ENCODE assay signal across 8 cellular contexts in the genomic region with DNA sequence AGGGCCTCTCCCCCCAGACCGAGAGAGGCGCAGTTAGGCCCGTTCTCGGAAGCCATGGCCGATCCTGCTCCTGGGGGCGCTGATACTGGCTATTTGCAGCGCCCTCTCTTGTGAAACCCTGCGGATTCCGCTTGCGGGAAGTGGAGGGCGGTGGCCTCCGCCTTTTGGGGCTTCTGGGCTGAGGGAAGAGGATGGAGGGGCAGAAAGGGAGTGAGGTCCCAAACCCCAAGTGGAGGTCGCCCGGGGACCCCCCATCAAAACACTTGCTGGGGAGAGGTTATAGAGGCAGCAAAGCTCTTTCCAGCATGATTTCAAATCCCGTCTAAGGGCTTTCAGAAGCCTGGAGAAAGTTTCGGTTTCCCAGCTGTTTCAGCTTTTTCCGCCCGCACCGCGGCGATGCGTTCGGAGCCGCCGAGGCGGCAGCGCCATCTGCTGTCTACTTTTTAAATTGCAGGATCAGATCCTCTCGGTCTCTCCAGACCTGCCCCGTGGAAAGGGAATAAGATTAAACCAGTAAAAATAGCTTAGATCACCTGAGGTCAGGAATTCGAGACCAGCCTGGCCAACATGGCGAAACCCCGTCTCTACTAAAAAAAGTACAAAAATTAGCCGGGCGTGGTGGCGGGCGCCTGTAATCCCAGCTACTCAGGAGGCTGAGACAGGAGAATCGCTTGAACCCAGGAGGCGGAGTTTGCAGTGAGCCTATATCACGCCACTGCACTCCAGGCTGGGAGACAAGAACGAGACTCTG. TPM values are rescaled to one million over a fixed set of nuclear protein-coding genes. Genes with fewer than 3 reads are reported as not detected.
A peak's percentile ranks its signal among the peaks of the same experiment; 100 is the strongest.
DNase-seq lines count a peak whose midpoint lies in the region; ATAC-seq lines count a peak whose summit lies in the region.

No MANE protein-coding gene starts in this region.

- H3K9me3 ChIP-seq in effector memory CD4-positive, alpha-beta T cell (ENCODE audit: control insufficient read depth, low read length), result no peaks in the 10 kb centered on the region

- peaks cover 3% of the 10 kb centered on the region for H3K36me3 ChIP-seq in effector memory CD4-positive, alpha-beta T cell (ENCODE audit: control insufficient read depth, insufficient read depth, low read length)

- H3K27ac ChIP-seq in effector memory CD4-positive, alpha-beta T cell (ENCODE audit: insufficient read depth, low read length, poor library complexity, severe bottlenecking), result peak overlapping the region; percentile 30

- DNase-seq in CD1c-positive myeloid dendritic cell (ENCODE audit: extremely low spot score), result peak; percentile 87
- DNase-seq in GOT3 (lab: John Stamatoyannopoulos, UW), result peak; percentile 50
- DNase-seq in NCI-H69 (lab: John Stamatoyannopoulos, UW), result peak; percentile 49
- peak; percentile 57 to 79 for DNase-seq in activated CD8-positive, alpha-beta memory T cell treated with anti-CD3 and anti-CD28 coated beads for 1 hour (ENCODE audit: extremely low read depth in 1 of 2, low read depth in 1 of 2)
- DNase-seq in effector memory CD4-positive, alpha-beta T cell, result peak; percentile 59 to 70 (median 61)
- DNase-seq in lung microvascular endothelial cell (ENCODE audit: low read depth in 2 of 2), result peak; percentile 72 to 78
- DNase-seq in stimulated activated CD4-positive, alpha-beta T cell treated with anti-CD3 and anti-CD28 coated beads, Interleukin-4, amount 100 ng/mL, for 48 hours (ENCODE audit: low read depth in 2 of 2), result peak; percentile 76 to 85

- H3K4me3 ChIP-seq in effector memory CD4-positive, alpha-beta T cell (ENCODE audit: insufficient read depth, low read depth, low read length, poor library complexity, severe bottlenecking), result peak overlapping the region; percentile 65

- H3K4me1 ChIP-seq in effector memory CD4-positive, alpha-beta T cell (ENCODE audit: control insufficient read depth, insufficient read depth, low read length, poor library complexity, severe bottlenecking), result peaks cover 17% of the 10 kb centered on the region

- ATAC-seq in HG02981 (IDR thresholded peaks at IDR 0.05; ENCODE audit: unreplicated experiment), result no peak

- H3K27me3 ChIP-seq in effector memory CD4-positive, alpha-beta T cell (replicated peaks; ENCODE audit: control insufficient read depth, insufficient read depth, low read length, poor library complexity, severe bottlenecking), result no peaks in the 10 kb centered on the region

RNA-seq across cellular contexts. Expression of gene SNX20, which starts 15.8 kb away (rescaled TPM):
- under 0.01 and 0.20 TPM in 2 replicates for total RNA-seq in lung microvascular endothelial cell

RNA-seq across cellular contexts. Expression of gene NOD2, which starts 28.1 kb away (rescaled TPM):
- 0.60 and 0.65 TPM in 2 replicates for total RNA-seq in lung microvascular endothelial cell
